9 cellular contexts compared by ENCODE assay signal in genomic region chr1:5514519-5515183, GRCh38.
A peak's percentile ranks its signal among the peaks of the same experiment; 100 is the strongest.
DNase-seq lines count a peak whose midpoint lies in the region; ATAC-seq, FAIRE-seq and TF ChIP-seq lines count a peak whose summit lies in the region.
"Had no signal": no experiment of that assay in that cellular context is flagged by ENCODE, and none has a peak within 500 bp of the region (broad histone marks: within the 10 kb centered on the region; RNA-seq: fewer than 3 reads in every experiment).

No MANE protein-coding gene starts in this region.

- peaks cover 5% of the 10 kb centered on the region for H3K4me1 Mint-ChIP-seq in activated T-cell treated with anti-CD3 and anti-CD28 coated beads, Interleukin-2, amount 50 U/mL, for 72 hours (ENCODE audit: low read depth)

- H4K20me1 ChIP-seq in osteoblast (ENCODE audit: insufficient read depth, low read length): peaks cover 2% of the 10 kb centered on the region

- no peak overlapping the region for H3K4me3 Mint-ChIP-seq in activated T-cell treated with anti-CD3 and anti-CD28 coated beads, Interleukin-2, amount 50 U/mL, for 72 hours

- H3K27me3 ChIP-seq in osteoblast (ENCODE audit: insufficient read depth, low read length) (no peaks in the 10 kb centered on the region), thyroid gland (no peaks in the 10 kb centered on the region)

- no peak overlapping the region for H3K27ac ChIP-seq in osteoblast (ENCODE audit: low read depth, low read length)
- no peak overlapping the region for H3K27ac ChIP-seq in thyroid gland

- H2AFZ ChIP-seq in osteoblast (ENCODE audit: low read length): no peak overlapping the region

- no peak overlapping the region for H3K27ac Mint-ChIP-seq in activated T-cell treated with anti-CD3 and anti-CD28 coated beads, Interleukin-2, amount 50 U/mL, for 72 hours

- no peaks in the 10 kb centered on the region for H3K79me2 ChIP-seq in osteoblast (ENCODE audit: insufficient read depth, low read length)

- DNase-seq in GM10248 (ENCODE audit: extremely low spot score) (peak; percentile 86), RCC 7860 (ENCODE audit: low spot score) (peak; percentile 18), fibroblast of the aortic adventitia (ENCODE audit: low read depth) (peak; percentile 14), osteoblast (ENCODE audit: insufficient read length, low spot score, missing footprints) (peak; percentile 94), thyroid gland (peak; percentile 62 to 75)
- DNase-seq in activated T-cell treated with anti-CD3 and anti-CD28 coated beads, Interleukin-2, amount 50 U/mL, for 72 hours: peak; percentile 68 to 77

- ATAC-seq in HG03342 (IDR thresholded peaks at IDR 0.05; ENCODE audit: unreplicated experiment) (peak; percentile 61), GM19324 (IDR thresholded peaks at IDR 0.05; ENCODE audit: low FRiP score, unreplicated experiment) (no peak)
- ATAC-seq in activated T-cell treated with anti-CD3 and anti-CD28 coated beads, Interleukin-2, amount 50 U/mL, for 72 hours (replicated peaks in 1 of 2): peak in 1 of 2 donors; percentile 39

- no peak overlapping the region for H3K4me2 ChIP-seq in osteoblast (ENCODE audit: insufficient read depth, low read length)

- 22 to 23% methylated on average over 13 of the region's 13 CpGs for WGBS in thyroid gland, 2 donors

- no peaks in the 10 kb centered on the region for H3K36me3 ChIP-seq in osteoblast (ENCODE audit: insufficient read depth, low read length)
- no peaks in the 10 kb centered on the region for H3K36me3 ChIP-seq in thyroid gland

- H3K4me1 ChIP-seq in osteoblast (ENCODE audit: insufficient read depth, low read length) (no peaks in the 10 kb centered on the region), thyroid gland (peaks cover 0 to 2% of the 10 kb centered on the region in 2 donors)

- FAIRE-seq in RCC 7860 (lab: Jason Lieb, UNC): no peak
- FAIRE-seq: endometrium had no signal

- intact Hi-C loops in thyroid gland (cut with DNase I): loop anchor here (5.0 kb wide), 1 partner anchor 233 kb away; no protein-coding TSS in a partner anchor

- POLR2A ChIA-PET in GM10248 (lab: Yijun Ruan, JAX): no interaction called here

- H3K9me3 ChIP-seq in osteoblast (ENCODE audit: low read depth, low read length) (no peaks in the 10 kb centered on the region), thyroid gland (no peaks in the 10 kb centered on the region)

- CTCF ChIA-PET in GM10248 (lab: Yijun Ruan, JAX): interaction anchor here (0.6 to 9.2 kb wide), 24 partner anchors 9 to 402 kb away, joined by 3 to 69 read pairs (median 4); no protein-coding TSS in a partner anchor

- H3K4me3 ChIP-seq in fibroblast of the aortic adventitia (ENCODE audit: low read depth, low read length): no peak overlapping the region
- H3K4me3 ChIP-seq in osteoblast (ENCODE audit: insufficient read depth, low read length): no peak overlapping the region
- H3K4me3 ChIP-seq in thyroid gland (replicated peaks in 1 of 3): no peak overlapping the region

- peaks cover 21% of the 10 kb centered on the region for H3K27me3 Mint-ChIP-seq in activated T-cell treated with anti-CD3 and anti-CD28 coated beads, Interleukin-2, amount 50 U/mL, for 72 hours (ENCODE audit: low read depth)

- H3K9me3 Mint-ChIP-seq in activated T-cell treated with anti-CD3 and anti-CD28 coated beads, Interleukin-2, amount 50 U/mL, for 72 hours: no peaks in the 10 kb centered on the region

- TF ChIP-seq POLR2A in thyroid gland (IDR thresholded peaks at IDR 0.05): no peak

- H3K36me3 Mint-ChIP-seq in activated T-cell treated with anti-CD3 and anti-CD28 coated beads, Interleukin-2, amount 50 U/mL, for 72 hours (ENCODE audit: insufficient read depth in 2 of 2): no peaks in the 10 kb centered on the region

- TF ChIP-seq CTCF in GM10248 (IDR thresholded peaks at IDR 0.05; ENCODE audit: control extremely low read depth, extremely low read depth, low read depth, missing control alignments) (peak; percentile 98), fibroblast of the aortic adventitia (IDR thresholded peaks at IDR 0.05; ENCODE audit: insufficient read depth, low read length) (peak; percentile 97), osteoblast (IDR thresholded peaks at IDR 0.05; ENCODE audit: extremely low read depth, low read depth, low read length) (peak; percentile 93), thyroid gland (IDR thresholded peaks at IDR 0.05) (peak; percentile 82 to 100 (median 98))

Comparison
In these comparisons a context has a peak if more than half of its experiments do, and no peak if none do; other contexts are left out.
1. DNase-seq: peak in every context shown above with its lines; median percentile 94 in osteoblast; 86 in GM10248; 72 in activated T-cell treated with anti-CD3 and anti-CD28 coated beads, Interleukin-2, amount 50 U/mL, for 72 hours; 68 in thyroid gland; 18 in RCC 7860; 14 in fibroblast of the aortic adventitia.